ENCODE assay signal across 22 cellular contexts in genomic region chr9:84556556-84556955, GRCh38.
"Had no signal": no experiment of that assay in that cellular context is flagged by ENCODE, and none has a peak within 500 bp of the region (broad histone marks: within the 10 kb centered on the region; RNA-seq: fewer than 3 reads in every experiment).

No MANE protein-coding gene starts in this region.

- H3K4me1 Mint-ChIP-seq: naive thymus-derived CD8-positive, alpha-beta T cell; stimulated activated effector memory CD8-positive, alpha-beta T cell treated with anti-CD3 and anti-CD28 coated beads, Interleukin-12 subunit alpha, Interleukin-12 subunit beta, amount 100 ng/mL, for 72 hours had no signal

- H3K4me2 ChIP-seq: hepatocyte had no signal

- H3K79me2 ChIP-seq: hepatocyte had no signal

- H3K9me3 Mint-ChIP-seq: stimulated activated effector memory CD8-positive, alpha-beta T cell treated with anti-CD3 and anti-CD28 coated beads, Interleukin-12 subunit alpha, Interleukin-12 subunit beta, amount 100 ng/mL, for 72 hours had no signal

- DNase-seq: dermis blood vessel endothelial cell; effector memory CD4-positive, alpha-beta T cell; foreskin fibroblast; heart left ventricle; left cardiac atrium; left lung; naive thymus-derived CD8-positive, alpha-beta T cell; nephron progenitor cell; nucleus accumbens; stimulated activated CD4-positive, alpha-beta T cell treated with anti-CD3 and anti-CD28 coated beads, Interleukin-2, amount 100 ng/mL, for 24 hours; stimulated activated CD4-positive, alpha-beta T cell treated with anti-CD3 and anti-CD28 coated beads, Interleukin-4, amount 100 ng/mL, for 24 hours; stimulated activated naive CD4-positive, alpha-beta T cell treated with Interleukin-2 at 50 U/mL for 16 hours; stomach; thyroid gland; trophoblast cell had no signal

- H2AFZ ChIP-seq: hepatocyte had no signal

- H3K9me3 ChIP-seq: gastroesophageal sphincter, left lung, prostate gland, thyroid gland, vagina had no signal

- H3K36me3 Mint-ChIP-seq: naive thymus-derived CD8-positive, alpha-beta T cell; stimulated activated effector memory CD8-positive, alpha-beta T cell treated with anti-CD3 and anti-CD28 coated beads, Interleukin-12 subunit alpha, Interleukin-12 subunit beta, amount 100 ng/mL, for 72 hours had no signal

- H3K27ac ChIP-seq: coronary artery, gastroesophageal sphincter, heart left ventricle, hepatocyte, left lung, prostate gland, right atrium auricular region, stomach, thyroid gland, vagina had no signal

- H3K36me3 ChIP-seq: gastroesophageal sphincter, heart left ventricle, left lung, prostate gland, right atrium auricular region, stomach, thyroid gland, vagina had no signal

- H3K4me3 ChIP-seq: coronary artery, gastroesophageal sphincter, heart left ventricle, hepatocyte, left lung, prostate gland, right atrium auricular region, stomach, thyroid gland, vagina had no signal

- H3K4me3 Mint-ChIP-seq: naive thymus-derived CD8-positive, alpha-beta T cell; nephron progenitor cell; stimulated activated effector memory CD8-positive, alpha-beta T cell treated with anti-CD3 and anti-CD28 coated beads, Interleukin-12 subunit alpha, Interleukin-12 subunit beta, amount 100 ng/mL, for 72 hours had no signal

- H3K27ac Mint-ChIP-seq: naive thymus-derived CD8-positive, alpha-beta T cell; stimulated activated effector memory CD8-positive, alpha-beta T cell treated with anti-CD3 and anti-CD28 coated beads, Interleukin-12 subunit alpha, Interleukin-12 subunit beta, amount 100 ng/mL, for 72 hours had no signal

- ATAC-seq: gastroesophageal sphincter; heart left ventricle; left cardiac atrium; left lung; naive thymus-derived CD8-positive, alpha-beta T cell; stimulated activated effector memory CD8-positive, alpha-beta T cell treated with anti-CD3 and anti-CD28 coated beads, Interleukin-12 subunit alpha, Interleukin-12 subunit beta, amount 100 ng/mL, for 72 hours had no signal

- H3K4me1 ChIP-seq: gastroesophageal sphincter, heart left ventricle, left lung, prostate gland, right atrium auricular region, stomach had no signal

- H3K27me3 ChIP-seq: gastroesophageal sphincter, heart left ventricle, hepatocyte, left lung, right atrium auricular region, stomach, thyroid gland, vagina had no signal
